ENCODE assay signal across 22 cellular contexts in genomic region chr9:3136999-3137675, GRCh38.
DNase-seq lines count a peak whose midpoint lies in the region; ATAC-seq and TF ChIP-seq lines count a peak whose summit lies in the region.
"Had no signal": no experiment of that assay in that cellular context is flagged by ENCODE, and none has a peak within 500 bp of the region (broad histone marks: within the 10 kb centered on the region; RNA-seq: fewer than 3 reads in every experiment).

No MANE protein-coding gene starts in this region.

- H3K4me1 ChIP-seq in GM23248 (ENCODE audit: insufficient read depth), result peaks cover 21% of the 10 kb centered on the region; the same call in 1 of the 2 replicates
- H3K4me1 ChIP-seq in mucosa of descending colon (ENCODE audit: low read depth), result no peaks in the 10 kb centered on the region
- H3K4me1 ChIP-seq: adrenal gland, left ventricle myocardium inferior, sigmoid colon had no signal

- no peaks in the 10 kb centered on the region for H3K9me2 ChIP-seq in GM23248 (ENCODE audit: insufficient read depth)

- WGBS in GM23248 (ENCODE audit: low coverage in 1 of 2, low lambda C conversion rate in 2 of 2, missing lambda C conversion rate in 2 of 2), 2 experiments, result 25 to 28% methylated on average over 6 of the region's 6 CpGs

- no peaks in the 10 kb centered on the region for H3K36me3 ChIP-seq in GM23248 (ENCODE audit: low read depth)
- H3K36me3 ChIP-seq in mucosa of descending colon (ENCODE audit: low read depth), result no peaks in the 10 kb centered on the region
- H3K36me3 ChIP-seq: adrenal gland, left ventricle myocardium inferior, MG63, sigmoid colon had no signal

- intact Hi-C loops in mucosa of descending colon (cut with DNase I, micrococcal nuclease), result loop anchor here in 1 of 2 donors (10.0 kb wide), 1 partner anchor 62 kb away; no protein-coding TSS in a partner anchor

- ATAC-seq in mucosa of descending colon (no peak), HG02588 (IDR thresholded peaks at IDR 0.05; ENCODE audit: unreplicated experiment) (no peak)
- ATAC-seq: stimulated activated naive CD8-positive, alpha-beta T cell treated with anti-CD3 and anti-CD28 coated beads, Interleukin-15, Interleukin-2, amounts not matched to agents 100 U/mL and 50 U/mL, for 24 hours had no signal

- DNase-seq in AG09309 (ENCODE audit: low read depth) (peak; percentile 38), GM23248 (peak; percentile 10), NCI-H524 treated with DMSO at 0.1 percent for 48 hours (lab: John Stamatoyannopoulos, UW) (peak; percentile 64), fibroblast of pulmonary artery (ENCODE audit: low read depth) (peak; percentile 10), mucosa of descending colon (no peak), dermis blood vessel endothelial cell (no peak), NCI-H187 treated with DMSO at 0.1 percent for 48 hours (lab: John Stamatoyannopoulos, UW) (no peak)
- DNase-seq: activated CD4-positive, alpha-beta T cell treated with anti-CD3 and anti-CD28 coated beads for 48 hours; activated effector memory CD4-positive, alpha-beta T cell treated with anti-CD3 and anti-CD28 coated beads, Interleukin-2, amount 50 U/mL, for 16 hours; adrenal gland; erythroblast; glutamatergic neuron; GOT3; left ventricle myocardium inferior; MG63; NCI-H2081; NCI-H82; occipital lobe; sigmoid colon; stimulated activated CD4-positive, alpha-beta T cell treated with anti-CD3 and anti-CD28 coated beads, Interleukin-1b, Interleukin-23, amount 100 ng/mL, for 48 hours; stimulated activated naive CD8-positive, alpha-beta T cell treated with anti-CD3 and anti-CD28 coated beads, Interleukin-15, Interleukin-2, amounts not matched to agents 100 U/mL and 50 U/mL, for 24 hours had no signal

- no peak overlapping the region for H3K27ac ChIP-seq in GM23248
- H3K27ac ChIP-seq: adrenal gland, left ventricle myocardium inferior, sigmoid colon had no signal

- no peak overlapping the region for H3K4me2 ChIP-seq in GM23248 (ENCODE audit: unreplicated experiment)

- H2AFZ ChIP-seq in GM23248, result no peak overlapping the region

- H3K4me3 ChIP-seq in AG09309 (ENCODE audit: control insufficient read depth, low read depth, low read length), result no peak overlapping the region
- no peak overlapping the region for H3K4me3 ChIP-seq in GM23248
- H3K4me3 ChIP-seq in fibroblast of pulmonary artery (replicated peaks; ENCODE audit: low read depth, low read length), result no peak overlapping the region
- no peak overlapping the region for H3K4me3 ChIP-seq in mucosa of descending colon
- H3K4me3 ChIP-seq: adrenal gland, left ventricle myocardium inferior, MG63, sigmoid colon had no signal

- no peak overlapping the region for H3K9ac ChIP-seq in GM23248

- H4K20me1 ChIP-seq in GM23248 (ENCODE audit: insufficient read depth), result no peaks in the 10 kb centered on the region

- H3K27me3 ChIP-seq in GM23248 (replicated peaks; ENCODE audit: insufficient read depth), result no peaks in the 10 kb centered on the region
- H3K27me3 ChIP-seq: adrenal gland, MG63, sigmoid colon had no signal

- no peak for TF ChIP-seq CTCF in AG09309 (IDR thresholded peaks at IDR 0.05; ENCODE audit: control insufficient read depth, insufficient read depth, low read depth, low read length, missing control alignments)
- TF ChIP-seq CTCF in fibroblast of pulmonary artery (IDR thresholded peaks at IDR 0.05; ENCODE audit: low read length, missing control alignments), result no peak
- no peak for TF ChIP-seq CTCF in mucosa of descending colon (IDR thresholded peaks at IDR 0.05)

- in situ Hi-C loops in GM23248 (cut with MboI), result no loop called here

- H3K79me2 ChIP-seq in GM23248 (ENCODE audit: insufficient read depth), result no peaks in the 10 kb centered on the region

- H3K9me3 ChIP-seq in GM23248 (ENCODE audit: low read depth) (no peaks in the 10 kb centered on the region), mucosa of descending colon (no peaks in the 10 kb centered on the region)
- H3K9me3 ChIP-seq: adrenal gland, MG63, sigmoid colon had no signal

- H3F3A ChIP-seq in GM23248 (ENCODE audit: insufficient read depth), result no peaks in the 10 kb centered on the region; the same call in 1 of the 2 replicates

Comparison
In these comparisons a context has a peak if more than half of its experiments do, and no peak if none do; other contexts are left out.
1. DNase-seq: peak in AG09309 (single experiment), GM23248 (single experiment), NCI-H524 treated with DMSO at 0.1 percent for 48 hours (single experiment) and fibroblast of pulmonary artery (single experiment); none in mucosa of descending colon (0 of 3), dermis blood vessel endothelial cell (single experiment) and NCI-H187 treated with DMSO at 0.1 percent for 48 hours (single experiment).